In genomic region chr11:44913502-44913901, GRCh38 we compare ENCODE assay signal across 19 cellular contexts. TPM values are rescaled to one million over a fixed set of nuclear protein-coding genes. Genes with fewer than 3 reads are reported as not detected.
DNase-seq lines count a peak whose midpoint lies in the region; ATAC-seq, FAIRE-seq and TF ChIP-seq lines count a peak whose summit lies in the region.
"Had no signal": no experiment of that assay in that cellular context is flagged by ENCODE, and none has a peak within 500 bp of the region (broad histone marks: within the 10 kb centered on the region; RNA-seq: fewer than 3 reads in every experiment).

No MANE protein-coding gene starts in this region.

- POLR2A ChIA-PET in endothelial cell of umbilical vein (lab: Charles Lee) = no interaction called here
- POLR2A ChIA-PET in naive thymus-derived CD4-positive, alpha-beta T cell (lab: Charles Lee) = no interaction called here

- H3K9me3 ChIP-seq in endothelial cell of umbilical vein (replicated peaks; ENCODE audit: control insufficient read depth, insufficient read depth, low read length) = no peaks in the 10 kb centered on the region
- no peaks in the 10 kb centered on the region for H3K9me3 ChIP-seq in breast epithelium
- no peaks in the 10 kb centered on the region for H3K9me3 ChIP-seq in naive thymus-derived CD4-positive, alpha-beta T cell (ENCODE audit: control insufficient read depth in 2 of 3, low read length in 3 of 3)
- H3K9me3 ChIP-seq: Caco-2 had no signal

- intact Hi-C loops in endothelial cell of umbilical vein (cut with micrococcal nuclease) = no loop called here
- intact Hi-C loops in breast epithelium (cut with DNase I; ENCODE audit: low total_unique reads) = loop anchor here (10.0 kb wide), 2 partner anchors 189 to 289 kb away; partner anchors contain the start of gene TSPAN18
- intact Hi-C loops in naive thymus-derived CD4-positive, alpha-beta T cell (cut with micrococcal nuclease) = loop anchor here in 1 of 2 donors (5.0 kb wide), 1 partner anchor 626 kb away; no protein-coding TSS in a partner anchor

- H3K4me2 ChIP-seq in endothelial cell of umbilical vein (ENCODE audit: insufficient read depth, low read length) = no peak overlapping the region

- peak; percentile 83 for DNase-seq in H7
- peak; percentile 92 for DNase-seq in NCI-H526 treated with DMSO at 0.1 percent for 48 hours (lab: John Stamatoyannopoulos, UW)
- no peak for DNase-seq in endothelial cell of umbilical vein (ENCODE audit: low read depth, low spot score)
- DNase-seq in breast epithelium (ENCODE audit: low spot score in 2 of 2) = no peak
- no peak for DNase-seq in DMS114 treated with DMSO at 0.1 percent for 48 hours (lab: John Stamatoyannopoulos, UW; ENCODE audit: unreplicated experiment)
- no peak for DNase-seq in naive thymus-derived CD4-positive, alpha-beta T cell
- DNase-seq: Caco-2; CD4-positive, CD25-positive, alpha-beta regulatory T cell; CD8-positive, alpha-beta T cell; DMS79; EL; GF-D8; GOT3; HCEC 1CT had no signal

- peaks cover 0 to 18% (median 0%) of the 10 kb centered on the region in 5 donors for H3K36me3 Mint-ChIP-seq in naive thymus-derived CD4-positive, alpha-beta T cell
- H3K36me3 Mint-ChIP-seq: CD8-positive, alpha-beta T cell had no signal

- CTCF ChIA-PET in endothelial cell of umbilical vein (lab: Charles Lee) = interaction anchor here (0.9 to 3.3 kb wide), 4 partner anchors 13 to 296 kb away, joined by 3 to 12 read pairs (median 3); no protein-coding TSS in a partner anchor
- CTCF ChIA-PET in naive thymus-derived CD4-positive, alpha-beta T cell (lab: Charles Lee) = interaction anchor here (1.1 kb wide), 1 partner anchor 14 kb away, joined by 3 read pairs; no protein-coding TSS in a partner anchor

- no TSS peak for BruUV-seq in endothelial cell of umbilical vein (replicated peaks; lab: Mats Ljungman, UMichigan)

- no peak for TF ChIP-seq CTCF in endothelial cell of umbilical vein (IDR thresholded peaks at IDR 0.05; ENCODE audit: extremely low read depth in 1 of 2, insufficient read depth in 1 of 2, low read depth in 1 of 2, low read length in 2 of 2)
- TF ChIP-seq CTCF in breast epithelium (IDR thresholded peaks at IDR 0.05) = no peak

- no peak overlapping the region for H3K27ac ChIP-seq in endothelial cell of umbilical vein (ENCODE audit: insufficient read depth, low read depth, low read length)
- no peak overlapping the region for H3K27ac ChIP-seq in breast epithelium
- H3K27ac ChIP-seq in naive thymus-derived CD4-positive, alpha-beta T cell (ENCODE audit: low read depth, low read length) = no peak overlapping the region
- H3K27ac ChIP-seq: C4-2B had no signal

- ATAC-seq in GM18867 (IDR thresholded peaks at IDR 0.05; ENCODE audit: unreplicated experiment) = no peak
- ATAC-seq in naive thymus-derived CD4-positive, alpha-beta T cell = no peak
- ATAC-seq: CD8-positive, alpha-beta T cell had no signal

- H3K4me3 ChIP-seq in H7 (ENCODE audit: insufficient read depth, low read depth, low read length) = no peak overlapping the region
- no peak overlapping the region for H3K4me3 ChIP-seq in endothelial cell of umbilical vein (replicated peaks in 1 of 3; ENCODE audit: insufficient read depth in 1 of 3, low read depth in 1 of 3, low read length in 3 of 3)
- H3K4me3 ChIP-seq in breast epithelium = no peak overlapping the region
- no peak overlapping the region for H3K4me3 ChIP-seq in naive thymus-derived CD4-positive, alpha-beta T cell (ENCODE audit: low read length)

- H3K27me3 Mint-ChIP-seq in naive thymus-derived CD4-positive, alpha-beta T cell = no peaks in the 10 kb centered on the region
- H3K27me3 Mint-ChIP-seq: CD4-positive, CD25-positive, alpha-beta regulatory T cell had no signal

- no peaks in the 10 kb centered on the region for H3K9me1 ChIP-seq in endothelial cell of umbilical vein (replicated peaks; ENCODE audit: control insufficient read depth, extremely low read depth, insufficient read depth, low read length)

- FAIRE-seq in endothelial cell of umbilical vein (lab: Jason Lieb, UNC) = peak; percentile 64
- FAIRE-seq: GM12891, GM18507, H54 had no signal

- H3K4me1 ChIP-seq in endothelial cell of umbilical vein (ENCODE audit: control insufficient read depth, extremely low read depth, insufficient read depth, low read length) = peaks cover 2% of the 10 kb centered on the region
- no peaks in the 10 kb centered on the region for H3K4me1 ChIP-seq in breast epithelium
- no peaks in the 10 kb centered on the region for H3K4me1 ChIP-seq in naive thymus-derived CD4-positive, alpha-beta T cell (ENCODE audit: control insufficient read depth in 2 of 2, insufficient read depth in 2 of 2, low read length in 2 of 2)
- H3K4me1 ChIP-seq: Caco-2 had no signal

- dilution Hi-C loops in endothelial cell of umbilical vein (cut with MboI; ENCODE audit: extremely low pct_ligation_motif_present, low sequenced_read_pairs) = no loop called here

- H3K4me1 Mint-ChIP-seq in naive thymus-derived CD4-positive, alpha-beta T cell = peaks cover 4 to 9% (median 6%) of the 10 kb centered on the region in 7 donors

- peaks cover 0 to 1% (median 0%) of the 10 kb centered on the region in 11 donors for H3K9me3 Mint-ChIP-seq in naive thymus-derived CD4-positive, alpha-beta T cell
- H3K9me3 Mint-ChIP-seq: CD4-positive, CD25-positive, alpha-beta regulatory T cell; CD8-positive, alpha-beta T cell had no signal

- H2AFZ ChIP-seq in endothelial cell of umbilical vein (ENCODE audit: low read depth, low read length) = no peak overlapping the region

- no peak overlapping the region for H3K9ac ChIP-seq in endothelial cell of umbilical vein (replicated peaks; ENCODE audit: extremely low read depth, insufficient read depth, low read length)

- H3K27me3 ChIP-seq in H7 (ENCODE audit: control insufficient read depth, insufficient read depth, low read length) (no peaks in the 10 kb centered on the region), endothelial cell of umbilical vein (ENCODE audit: control insufficient read depth in 2 of 2, insufficient read depth in 2 of 2, low read length in 2 of 2) (no peaks in the 10 kb centered on the region), breast epithelium (no peaks in the 10 kb centered on the region)
- H3K27me3 ChIP-seq in naive thymus-derived CD4-positive, alpha-beta T cell (ENCODE audit: control insufficient read depth in 2 of 2, insufficient read depth in 2 of 2, low read length in 2 of 2) = no peaks in the 10 kb centered on the region

- H3K36me3 ChIP-seq in H7 (replicated peaks; ENCODE audit: control insufficient read depth, insufficient read depth, low read length) (no peaks in the 10 kb centered on the region), endothelial cell of umbilical vein (ENCODE audit: control insufficient read depth in 2 of 2, extremely low read depth in 1 of 2, insufficient read depth in 2 of 2, low read length in 2 of 2) (peaks cover 0 to 10% of the 10 kb centered on the region in 2 experiments), breast epithelium (no peaks in the 10 kb centered on the region)
- peaks cover 0 to 40% (median 0%) of the 10 kb centered on the region in 3 experiments for H3K36me3 ChIP-seq in naive thymus-derived CD4-positive, alpha-beta T cell (ENCODE audit: control insufficient read depth in 2 of 3, insufficient read depth in 3 of 3, low read length in 3 of 3)

- H4K20me1 ChIP-seq in endothelial cell of umbilical vein (replicated peaks; ENCODE audit: control insufficient read depth, extremely low read depth, insufficient read depth, low read length) = no peaks in the 10 kb centered on the region

- no peaks in the 10 kb centered on the region for H3K79me2 ChIP-seq in endothelial cell of umbilical vein (ENCODE audit: control insufficient read depth, insufficient read depth, low read length)

- TF ChIP-seq POLR2A in endothelial cell of umbilical vein (IDR thresholded peaks at IDR 0.05; ENCODE audit: low read depth, low read length) (no peak), breast epithelium (IDR thresholded peaks at IDR 0.05) (no peak)

- H3K27ac Mint-ChIP-seq in naive thymus-derived CD4-positive, alpha-beta T cell = no peak overlapping the region
- H3K27ac Mint-ChIP-seq: CD4-positive, CD25-positive, alpha-beta regulatory T cell; CD8-positive, alpha-beta T cell had no signal

- H3K4me3 Mint-ChIP-seq in naive thymus-derived CD4-positive, alpha-beta T cell = no peak overlapping the region
- H3K4me3 Mint-ChIP-seq: CD4-positive, CD25-positive, alpha-beta regulatory T cell; CD8-positive, alpha-beta T cell had no signal

TF ChIP-seq in endothelial cell of umbilical vein, 7 proteins besides CTCF, POLR2A, EP300 and RAD21:
- TF ChIP-seq EZH2 (IDR thresholded peaks at IDR 0.05; ENCODE audit: borderline replicate concordance, low read depth, low read length, severe bottlenecking) (no peak), GATA2 (IDR thresholded peaks at IDR 0.05; ENCODE audit: insufficient read depth, insufficient read length, low read depth, low read length) (no peak), FOS (IDR thresholded peaks at IDR 0.05; ENCODE audit: borderline replicate concordance, insufficient read depth, low read length) (no peak)
TF ChIP-seq in endothelial cell of umbilical vein: peak in this region for 0.

RNA-seq across cellular contexts. Expression of gene TP53I11, which starts 37.2 kb away (rescaled TPM):
- total RNA-seq in H7 (2014; rRNA removed; shearing (Covaris generic)) = 34.6 and 46.9 TPM in 2 replicates
- total RNA-seq in endothelial cell of umbilical vein (78.2 and 79.4 TPM in 2 replicates), breast epithelium (10 to 100 TPM; 30.7 to 91.1 (median 75.7) TPM)
- 29.6 and 31.5 TPM in 2 replicates for polyA plus RNA-seq in endothelial cell of umbilical vein
- 24.4 and 26.7 TPM in 2 replicates for polyA plus RNA-seq in endothelial cell of umbilical vein (2011; cell fraction: cytosol; rRNA removed)
- 46.0 and 57.6 TPM in 2 replicates for polyA plus RNA-seq in endothelial cell of umbilical vein (2011; cell fraction: nucleus; rRNA removed)
- 45.4 and 53.5 TPM in 2 replicates for polyA plus RNA-seq in endothelial cell of umbilical vein (2012)
- 41.5 and 42.9 TPM in 2 replicates for polyA minus RNA-seq in endothelial cell of umbilical vein
- not detected for polyA minus RNA-seq in endothelial cell of umbilical vein (2011; cell fraction: cytosol; rRNA and poly(A)+ RNA removed)
- polyA minus RNA-seq in endothelial cell of umbilical vein (2011; cell fraction: nucleus; rRNA and poly(A)+ RNA removed) = 32.9 and 44.5 TPM in 2 replicates
- 1 to 10 TPM in 3 of 5 experiments, under 1 TPM in 2; 0.40 to 7.6 (median 2.0) TPM for total RNA-seq in naive thymus-derived CD4-positive, alpha-beta T cell
- 1 to 10 TPM in 1 of 2 donors, under 1 TPM in 1; 0.35 to 1.2 TPM for polyA plus RNA-seq in naive thymus-derived CD4-positive, alpha-beta T cell

Comparison
In these comparisons a context has a peak if more than half of its experiments do, and no peak if none do; other contexts are left out.
1. DNase-seq: peak in H7 (single experiment) and NCI-H526 treated with DMSO at 0.1 percent for 48 hours (single experiment); none in endothelial cell of umbilical vein (single experiment), breast epithelium (0 of 2), DMS114 treated with DMSO at 0.1 percent for 48 hours (single experiment) and naive thymus-derived CD4-positive, alpha-beta T cell (0 of 9).